Comparison of ENCODE assay signal across 1 cellular context in genomic region chr17:77496831-77497577, GRCh38.
TF ChIP-seq lines count a peak whose summit lies in the region.

No MANE protein-coding gene starts in this region.

TF ChIP-seq in WTC11, 78 proteins besides CTCF, POLR2A, EP300 and RAD21 (continued from another document):
- TF ChIP-seq ZNF512 (CRISPR knock-in tag; IDR thresholded peaks at IDR 0.05; ENCODE audit: borderline replicate concordance) = no peak
